8 cellular contexts compared by ENCODE assay signal in the genomic region with DNA sequence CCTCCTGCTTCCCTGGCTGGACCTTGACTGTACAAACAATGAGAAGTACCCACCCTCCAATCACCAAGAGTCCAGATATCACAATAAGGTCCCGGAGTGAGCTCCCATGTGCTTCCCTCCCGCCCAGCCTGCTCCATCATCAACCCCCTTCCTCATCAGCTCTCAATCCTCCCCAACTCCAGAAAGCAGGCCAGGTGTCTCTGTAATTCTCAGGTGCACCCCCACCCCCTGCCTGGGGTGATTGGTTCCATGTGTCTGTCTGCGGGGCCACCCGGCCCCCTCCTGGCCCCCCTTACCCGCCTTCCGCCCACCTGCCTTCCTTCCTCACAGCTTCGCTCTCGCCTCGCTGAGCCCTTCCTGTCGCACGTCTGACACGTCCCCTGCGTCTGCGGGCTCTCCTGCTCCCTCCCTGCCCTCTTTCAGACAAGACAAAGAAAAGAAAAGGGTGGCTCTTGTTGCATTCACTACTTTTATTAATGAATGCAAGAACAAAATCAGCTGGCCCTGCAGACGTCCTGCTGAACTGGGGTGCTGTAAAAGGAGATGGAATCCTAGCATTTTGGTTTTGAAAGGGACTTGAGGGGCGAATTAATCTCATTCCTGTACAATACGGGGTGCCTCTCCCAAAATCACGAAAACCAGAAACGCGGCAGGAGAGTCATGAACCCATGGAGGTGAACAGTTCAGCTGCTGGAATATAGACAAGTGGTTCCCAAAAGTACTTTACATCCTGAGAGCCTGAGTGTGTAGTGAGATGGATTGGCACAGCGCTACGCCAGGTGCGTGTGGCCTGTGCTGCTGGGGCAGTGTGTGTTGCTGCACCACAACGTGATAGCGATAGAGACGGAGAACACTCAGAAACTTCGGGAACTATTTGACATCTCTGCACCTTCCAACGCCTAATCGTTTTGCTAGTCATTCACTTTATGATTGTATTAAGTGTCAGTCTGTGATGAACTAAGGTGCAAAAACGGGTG. TPM values are rescaled to one million over a fixed set of nuclear protein-coding genes. Genes with fewer than 3 reads are reported as not detected.
DNase-seq lines count a peak whose midpoint lies in the region; ATAC-seq and TF ChIP-seq lines count a peak whose summit lies in the region.

No MANE protein-coding gene starts in this region.

- intact Hi-C loops in uterus (cut with DNase I; ENCODE audit: low total_unique reads) = no loop called here
- intact Hi-C loops in mucosa of descending colon (cut with DNase I, micrococcal nuclease) = no loop called here

- peak; percentile 98 for ATAC-seq in GM21423 (IDR thresholded peaks at IDR 0.05; ENCODE audit: unreplicated experiment)
- no peak for ATAC-seq in mucosa of descending colon

- H3K27me3 Mint-ChIP-seq in neural crest cell (ENCODE audit: low read depth) = peaks cover 8% of the 10 kb centered on the region

- H3K4me1 ChIP-seq in uterus = no peaks in the 10 kb centered on the region
- H3K4me1 ChIP-seq in mucosa of descending colon (ENCODE audit: low read depth) = no peaks in the 10 kb centered on the region

- H3K27ac Mint-ChIP-seq in neural crest cell (ENCODE audit: unreplicated experiment) = peak overlapping the region; percentile 71

- TF ChIP-seq POLR2A in uterus (IDR thresholded peaks at IDR 0.05) = no peak

- H3K4me3 ChIP-seq in uterus (no peak overlapping the region), mucosa of descending colon (no peak overlapping the region)

- H3K36me3 Mint-ChIP-seq in neural crest cell (ENCODE audit: low read depth) = no peaks in the 10 kb centered on the region

- no peaks in the 10 kb centered on the region for H3K9me3 ChIP-seq in uterus
- no peaks in the 10 kb centered on the region for H3K9me3 ChIP-seq in mucosa of descending colon

- peak; percentile 79 for DNase-seq in DMS153 (lab: John Stamatoyannopoulos, UW)
- peak; percentile 48 for DNase-seq in KBM-7
- DNase-seq in activated CD8-positive, alpha-beta memory T cell treated with anti-CD3 and anti-CD28 coated beads, Interleukin-2, amount 50 U/mL, for 1 hour (ENCODE audit: extremely low read depth) = peak; percentile 1
- DNase-seq in neural crest cell (ENCODE audit: low read depth, low spot score) = peak; percentile 26
- no peak for DNase-seq in uterus
- DNase-seq in mucosa of descending colon = no peak
- DNase-seq in NCI-H2029 treated with DMSO at 0.1 percent for 48 hours (lab: John Stamatoyannopoulos, UW) = no peak

- TF ChIP-seq CTCF in neural crest cell (conservative IDR thresholded peaks at IDR 0.05) (no peak), uterus (IDR thresholded peaks at IDR 0.05) (no peak), mucosa of descending colon (IDR thresholded peaks at IDR 0.05) (no peak)

- H3K9me3 Mint-ChIP-seq in neural crest cell = peaks cover 3% of the 10 kb centered on the region

- H3K4me3 Mint-ChIP-seq in neural crest cell = peak overlapping the region; percentile 64

- in situ Hi-C loops in KBM-7 (cut with MboI; ENCODE audit: low pct_unique_long_range_greater_than_20kb, low sequenced_read_pairs) = no loop called here

- H3K4me1 Mint-ChIP-seq in neural crest cell = peaks cover 26% of the 10 kb centered on the region

- H3K27me3 ChIP-seq in uterus = no peaks in the 10 kb centered on the region

- no peak overlapping the region for H3K27ac ChIP-seq in uterus

- H3K36me3 ChIP-seq in uterus = no peaks in the 10 kb centered on the region
- no peaks in the 10 kb centered on the region for H3K36me3 ChIP-seq in mucosa of descending colon (ENCODE audit: low read depth)

RNA-seq across cellular contexts. Expression of gene IGFBP2, which starts 26.4 kb away (rescaled TPM):
- total RNA-seq in neural crest cell (365 and 366 TPM in 2 replicates), uterus (100 to 1,000 TPM in 2 of 4 donors, 10 to 100 TPM in 2; 59.5 to 398 (median 102) TPM), mucosa of descending colon (10 to 100 TPM; 26.7 to 62.1 (median 57.2) TPM)

Comparison
In these comparisons a context has a peak if more than half of its experiments do, and no peak if none do; other contexts are left out.
1. DNase-seq: peak in DMS153 (single experiment), KBM-7 (single experiment), activated CD8-positive, alpha-beta memory T cell treated with anti-CD3 and anti-CD28 coated beads, Interleukin-2, amount 50 U/mL, for 1 hour (single experiment) and neural crest cell (single experiment); none in uterus (0 of 2), mucosa of descending colon (0 of 3) and NCI-H2029 treated with DMSO at 0.1 percent for 48 hours (single experiment).